ENCODE assay signal across 19 cellular contexts in the genomic region with DNA sequence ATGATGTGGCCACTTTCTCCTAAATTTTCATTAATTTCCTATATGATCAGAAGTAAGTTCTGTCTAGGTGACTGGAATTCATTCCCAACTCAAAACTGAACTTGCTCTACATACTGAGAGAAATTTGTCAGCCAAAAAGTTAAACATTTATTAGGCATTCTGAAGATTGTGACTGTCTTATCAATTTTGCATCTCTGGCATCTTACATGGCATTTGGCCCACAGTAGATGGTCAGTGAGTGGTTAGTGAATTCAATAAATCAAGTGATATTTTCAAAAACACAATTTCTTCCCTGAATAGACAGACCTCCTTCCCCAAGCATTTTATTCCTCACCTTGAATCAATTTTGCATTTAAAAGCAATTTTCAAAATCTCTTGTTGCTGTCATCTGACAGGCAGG.
DNase-seq lines count a peak whose midpoint lies in the region; ATAC-seq, FAIRE-seq and TF ChIP-seq lines count a peak whose summit lies in the region.
"Had no signal": no experiment of that assay in that cellular context is flagged by ENCODE, and none has a peak within 500 bp of the region (broad histone marks: within the 10 kb centered on the region; RNA-seq: fewer than 3 reads in every experiment).

No MANE protein-coding gene starts in this region.

- H3K9me3 ChIP-seq in A549 (no peaks in the 10 kb centered on the region), body of pancreas (no peaks in the 10 kb centered on the region)
- H3K9me3 ChIP-seq: BLaER1, Caco-2 had no signal

- CTCF ChIA-PET in A549 (lab: Yijun Ruan, JAX), result no interaction called here

- intact Hi-C loops in body of pancreas (cut with DNase I), result no loop called here

- no peak for TF ChIP-seq POLR2A in A549 (IDR thresholded peaks at IDR 0.05; ENCODE audit: low read length)
- TF ChIP-seq POLR2A in body of pancreas (IDR thresholded peaks at IDR 0.05), result no peak

- peaks cover 16% of the 10 kb centered on the region for H3K4me1 ChIP-seq in A549
- H3K4me1 ChIP-seq in body of pancreas, result no peaks in the 10 kb centered on the region
- H3K4me1 ChIP-seq: BLaER1, Caco-2 had no signal

- DNase-seq in A549 (ENCODE audit: low read depth in 1 of 2, low spot score in 1 of 2) (no peak), M059J (ENCODE audit: low read depth) (peak; percentile 50), body of pancreas (no peak), NCI-H524 treated with DMSO at 0.1 percent for 48 hours (lab: John Stamatoyannopoulos, UW) (no peak), 8988T (no peak)
- DNase-seq: Caco-2; CD4-positive, CD25-positive, alpha-beta regulatory T cell; CD8-positive, alpha-beta T cell; DMS153; DND-41; GDM1; H9 had no signal

- H3K27me3 ChIP-seq in body of pancreas, result no peaks in the 10 kb centered on the region
- H3K27me3 ChIP-seq: BLaER1 had no signal

- FAIRE-seq in A549 (lab: Jason Lieb, UNC), result no peak
- FAIRE-seq: GM12878 had no signal

- H3K4me3 ChIP-seq in A549, result no peak overlapping the region
- H3K4me3 ChIP-seq in body of pancreas, result no peak overlapping the region
- H3K4me3 ChIP-seq: BLaER1, GM12878, GM23338 had no signal

- no peak for TF ChIP-seq CTCF in A549 (IDR thresholded peaks at IDR 0.05)
- TF ChIP-seq CTCF in body of pancreas (IDR thresholded peaks at IDR 0.05), result no peak

- no peak for ATAC-seq in A549
- ATAC-seq in SK-N-SH treated with all-trans-retinoic acid at 6 μM for 48 hours, result no peak; the same call in 2 of the 3 replicates
- ATAC-seq in body of pancreas, result no peak
- ATAC-seq: CD8-positive, alpha-beta T cell; GM12878; GM23338; HCT116 had no signal

- no peak for TF ChIP-seq RAD21 in A549 (conservative IDR thresholded peaks at IDR 0.05 in 1 of 2, IDR thresholded peaks at IDR 0.05 in 1 of 2)

- POLR2A ChIA-PET in A549 (lab: Yijun Ruan, JAX), result no interaction called here

- peak overlapping the region; percentile 56 for H3K4me2 ChIP-seq in A549
- H3K4me2 ChIP-seq: BLaER1, GM23338 had no signal

- peak overlapping the region in 1 of 2 experiments; percentile 67; a peak in 5 of 6 replicates for H3K27ac ChIP-seq in A549
- H3K27ac ChIP-seq in body of pancreas, result no peak overlapping the region
- H3K27ac ChIP-seq: 22Rv1, BLaER1, C4-2B had no signal

- TF ChIP-seq EP300 in A549 (IDR thresholded peaks at IDR 0.05), result no peak

- H3K36me3 ChIP-seq in body of pancreas (replicated peaks in 1 of 2; ENCODE audit: insufficient read depth in 1 of 2, low read depth in 2 of 2), result no peaks in the 10 kb centered on the region
- H3K36me3 ChIP-seq: BLaER1 had no signal

TF ChIP-seq in A549, 52 proteins besides CTCF, POLR2A, EP300 and RAD21:
- TF ChIP-seq FOSL2 (IDR thresholded peaks at IDR 0.05) (no peak), FOSL2 (CRISPR knock-in tag; IDR thresholded peaks at IDR 0.05) (no peak), ZNF302 (CRISPR knock-in tag; IDR thresholded peaks at IDR 0.05) (no peak), HOXB13 (CRISPR knock-in tag; IDR thresholded peaks at IDR 0.05; ENCODE audit: low read depth) (no peak), SREBF2 (IDR thresholded peaks at IDR 0.05) (no peak), ESRRA (IDR thresholded peaks at IDR 0.05; ENCODE audit: borderline replicate concordance, low read length) (no peak), CEBPB (IDR thresholded peaks at IDR 0.05) (no peak), CBX8 (IDR thresholded peaks at IDR 0.05) (no peak), CHD2 (IDR thresholded peaks at IDR 0.05; ENCODE audit: low read length, partially characterized antibody) (no peak), MAFK (IDR thresholded peaks at IDR 0.05; ENCODE audit: partially characterized antibody) (no peak), ZC3H11A (IDR thresholded peaks at IDR 0.05) (no peak), HOXB5 (CRISPR knock-in tag; IDR thresholded peaks at IDR 0.05) (no peak), JUNB (IDR thresholded peaks at IDR 0.05) (no peak), HDAC2 (IDR thresholded peaks at IDR 0.05) (no peak), RARB (CRISPR knock-in tag; IDR thresholded peaks at IDR 0.05) (no peak), SMC3 (IDR thresholded peaks at IDR 0.05) (no peak), NPAS2 (CRISPR knock-in tag; IDR thresholded peaks at IDR 0.05; ENCODE audit: borderline replicate concordance) (no peak), GATA3 (IDR thresholded peaks at IDR 0.05; ENCODE audit: borderline replicate concordance) (no peak)
- TF ChIP-seq, protein P1, sequence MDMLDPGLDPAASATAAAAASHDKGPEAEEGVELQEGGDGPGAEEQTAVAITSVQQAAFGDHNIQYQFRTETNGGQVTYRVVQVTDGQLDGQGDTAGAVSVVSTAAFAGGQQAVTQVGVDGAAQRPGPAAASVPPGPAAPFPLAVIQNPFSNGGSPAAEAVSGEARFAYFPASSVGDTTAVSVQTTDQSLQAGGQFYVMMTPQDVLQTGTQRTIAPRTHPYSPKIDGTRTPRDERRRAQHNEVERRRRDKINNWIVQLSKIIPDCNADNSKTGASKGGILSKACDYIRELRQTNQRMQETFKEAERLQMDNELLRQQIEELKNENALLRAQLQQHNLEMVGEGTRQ (IDR thresholded peaks at IDR 0.05), result no peak
- TF ChIP-seq, protein P2, sequence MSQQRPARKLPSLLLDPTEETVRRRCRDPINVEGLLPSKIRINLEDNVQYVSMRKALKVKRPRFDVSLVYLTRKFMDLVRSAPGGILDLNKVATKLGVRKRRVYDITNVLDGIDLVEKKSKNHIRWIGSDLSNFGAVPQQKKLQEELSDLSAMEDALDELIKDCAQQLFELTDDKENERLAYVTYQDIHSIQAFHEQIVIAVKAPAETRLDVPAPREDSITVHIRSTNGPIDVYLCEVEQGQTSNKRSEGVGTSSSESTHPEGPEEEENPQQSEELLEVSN (IDR thresholded peaks at IDR 0.05; ENCODE audit: borderline replicate concordance, low read depth), result no peak

TF ChIP-seq in SK-N-SH treated with all-trans-retinoic acid at 6 μM for 48 hours, 23 proteins besides CTCF, POLR2A, EP300 and RAD21:
- TF ChIP-seq CSDC2 (CRISPR knock-in tag; IDR thresholded peaks at IDR 0.05) (no peak), TOX (CRISPR knock-in tag; IDR thresholded peaks at IDR 0.05; ENCODE audit: borderline replicate concordance) (no peak), ISL1 (CRISPR knock-in tag; IDR thresholded peaks at IDR 0.05) (peak; percentile 51), ESRRG (CRISPR knock-in tag; IDR thresholded peaks at IDR 0.05) (no peak), PPARA (CRISPR knock-in tag; IDR thresholded peaks at IDR 0.05; ENCODE audit: borderline replicate concordance) (no peak), ZNF565 (CRISPR knock-in tag; conservative IDR thresholded peaks at IDR 0.05; ENCODE audit: low read depth) (no peak), ARNTL (CRISPR knock-in tag; IDR thresholded peaks at IDR 0.05; ENCODE audit: borderline replicate concordance, low read depth) (no peak)
